12 cellular contexts compared by ENCODE assay signal in genomic region chr3:115321396-115321795, GRCh38.
A peak's percentile ranks its signal among the peaks of the same experiment; 100 is the strongest.
DNase-seq lines count a peak whose midpoint lies in the region; ATAC-seq, FAIRE-seq and TF ChIP-seq lines count a peak whose summit lies in the region.
"Had no signal": no experiment of that assay in that cellular context is flagged by ENCODE, and none has a peak within 500 bp of the region (broad histone marks: within the 10 kb centered on the region; RNA-seq: fewer than 3 reads in every experiment).

No MANE protein-coding gene starts in this region.

- DNase-seq in NCI-H1417 treated with DMSO at 0.1 percent for 48 hours (lab: John Stamatoyannopoulos, UW) (peak; percentile 48), bronchial epithelial cell (ENCODE audit: low read depth) (peak; percentile 13), suprapubic skin (ENCODE audit: low spot score in 2 of 2) (no peak)
- DNase-seq in stimulated activated naive CD8-positive, alpha-beta T cell treated with anti-CD3 and anti-CD28 coated beads, Interleukin-15, Interleukin-2, amounts not matched to agents 100 U/mL and 50 U/mL, for 24 hours: no peak
- DNase-seq: nephron progenitor cell; stimulated activated naive CD8-positive, alpha-beta T cell treated with anti-CD3 and anti-CD28 coated beads, Interleukin-15, amount 100 ng/mL, for 72 hours had no signal

- peak overlapping the region; percentile 15 for H3K4me2 ChIP-seq in skeletal muscle satellite cell (ENCODE audit: low read length)

- FAIRE-seq in bronchial epithelial cell (lab: Jason Lieb, UNC): no peak
- FAIRE-seq: colon, G401.6, TTC549 had no signal

- H3K9me3 ChIP-seq in skeletal muscle satellite cell (replicated peaks; ENCODE audit: low read length): no peaks in the 10 kb centered on the region
- H3K9me3 ChIP-seq in suprapubic skin: no peaks in the 10 kb centered on the region

- no peak for TF ChIP-seq EP300 in suprapubic skin (IDR thresholded peaks at IDR 0.05)

- no peak for TF ChIP-seq POLR2A in suprapubic skin (IDR thresholded peaks at IDR 0.05)

- H3K36me3 ChIP-seq in bronchial epithelial cell (ENCODE audit: control insufficient read depth, insufficient read depth, low read length) (no peaks in the 10 kb centered on the region), skeletal muscle satellite cell (ENCODE audit: insufficient read depth, low read length) (no peaks in the 10 kb centered on the region), suprapubic skin (no peaks in the 10 kb centered on the region)

- no peak overlapping the region for H3K9ac ChIP-seq in skeletal muscle satellite cell (ENCODE audit: low read depth, low read length)

- no peak for TF ChIP-seq CTCF in bronchial epithelial cell (IDR thresholded peaks at IDR 0.05; ENCODE audit: insufficient read depth, low read length, severe bottlenecking)
- TF ChIP-seq CTCF in suprapubic skin (IDR thresholded peaks at IDR 0.05): no peak

- H3K4me3 ChIP-seq in bronchial epithelial cell (ENCODE audit: low read depth, low read length) (no peak overlapping the region), skeletal muscle satellite cell (ENCODE audit: low read length) (no peak overlapping the region), suprapubic skin (no peak overlapping the region)

- WGBS in suprapubic skin: 66% methylated on average over 3 of the region's 3 CpGs

- H3K4me1 ChIP-seq in skeletal muscle satellite cell (ENCODE audit: control insufficient read depth, insufficient read depth, low read length): peaks cover 27% of the 10 kb centered on the region
- H3K4me1 ChIP-seq in suprapubic skin: no peaks in the 10 kb centered on the region

- ATAC-seq in GM18867 (IDR thresholded peaks at IDR 0.05; ENCODE audit: unreplicated experiment) (peak; percentile 66), GM21367 (IDR thresholded peaks at IDR 0.05; ENCODE audit: unreplicated experiment) (no peak)
- ATAC-seq in stimulated activated naive CD8-positive, alpha-beta T cell treated with anti-CD3 and anti-CD28 coated beads, Interleukin-15, Interleukin-2, amounts not matched to agents 100 U/mL and 50 U/mL, for 24 hours: no peak
- ATAC-seq: stimulated activated naive CD8-positive, alpha-beta T cell treated with anti-CD3 and anti-CD28 coated beads, Interleukin-15, amount 100 ng/mL, for 72 hours had no signal

- no peak overlapping the region for H3K27ac ChIP-seq in suprapubic skin

- no peaks in the 10 kb centered on the region for H3K27me3 ChIP-seq in bronchial epithelial cell (ENCODE audit: control insufficient read depth, insufficient read depth, low read length)
- H3K27me3 ChIP-seq in skeletal muscle satellite cell (ENCODE audit: control insufficient read depth, insufficient read depth, low read length): no peaks in the 10 kb centered on the region
- H3K27me3 ChIP-seq in suprapubic skin: no peaks in the 10 kb centered on the region

Comparison
In these comparisons a context has a peak if more than half of its experiments do, and no peak if none do; other contexts are left out.
1. DNase-seq: peak in NCI-H1417 treated with DMSO at 0.1 percent for 48 hours (single experiment) and bronchial epithelial cell (single experiment); none in stimulated activated naive CD8-positive, alpha-beta T cell treated with anti-CD3 and anti-CD28 coated beads, Interleukin-15, Interleukin-2, amounts not matched to agents 100 U/mL and 50 U/mL, for 24 hours (single experiment) and suprapubic skin (0 of 2).